2 cellular contexts compared by ENCODE assay signal in genomic region chr6:21811484-21811883, GRCh38.
TF ChIP-seq lines count a peak whose summit lies in the region.

No MANE protein-coding gene starts in this region.

TF ChIP-seq in IMR-90, 13 proteins besides CTCF, POLR2A, EP300 and RAD21 (continued from another document):
- TF ChIP-seq FOS (IDR thresholded peaks at IDR 0.05; ENCODE audit: low read depth, low read length) (no peak), MXI1 (IDR thresholded peaks at IDR 0.05; ENCODE audit: borderline replicate concordance, low read depth, low read length) (no peak), NFE2L2 (IDR thresholded peaks at IDR 0.05; ENCODE audit: low read depth, low read length) (no peak), USF2 (IDR thresholded peaks at IDR 0.05; ENCODE audit: low read depth, low read length) (no peak), RCOR1 (IDR thresholded peaks at IDR 0.05; ENCODE audit: insufficient replicate concordance, low read length) (no peak), MAZ (IDR thresholded peaks at IDR 0.05; ENCODE audit: borderline replicate concordance, low read depth, low read length) (no peak), CEBPB (IDR thresholded peaks at IDR 0.05; ENCODE audit: low read depth, low read length) (no peak), ELK1 (IDR thresholded peaks at IDR 0.05; ENCODE audit: borderline replicate concordance, low read depth, low read length) (no peak)

TF ChIP-seq in WTC11, 78 proteins besides CTCF, POLR2A, EP300 and RAD21 (continued from another document):
- no peak for TF ChIP-seq HMGXB4 (CRISPR knock-in tag; IDR thresholded peaks at IDR 0.05)
- TF ChIP-seq SP1 (CRISPR knock-in tag; conservative IDR thresholded peaks at IDR 0.05), result no peak
- TF ChIP-seq ATF1 (CRISPR knock-in tag; IDR thresholded peaks at IDR 0.05), result no peak
- TF ChIP-seq ESRRA (CRISPR knock-in tag; IDR thresholded peaks at IDR 0.05; ENCODE audit: borderline replicate concordance), result no peak
- TF ChIP-seq ZNF532 (CRISPR knock-in tag; IDR thresholded peaks at IDR 0.05; ENCODE audit: borderline replicate concordance), result no peak
- no peak for TF ChIP-seq ZNF425 (CRISPR knock-in tag; conservative IDR thresholded peaks at IDR 0.05)
- TF ChIP-seq ZNF671 (CRISPR knock-in tag; IDR thresholded peaks at IDR 0.05), result no peak
- TF ChIP-seq JAZF1 (CRISPR knock-in tag; IDR thresholded peaks at IDR 0.05), result no peak
- TF ChIP-seq ZMAT4 (CRISPR knock-in tag; IDR thresholded peaks at IDR 0.05), result no peak
